In genomic region chr1:26696645-26697440, GRCh38 we compare ENCODE assay signal across 8 cellular contexts. TPM values are rescaled to one million over a fixed set of nuclear protein-coding genes. Genes with fewer than 3 reads are reported as not detected.
DNase-seq lines count a peak whose midpoint lies in the region; ATAC-seq and TF ChIP-seq lines count a peak whose summit lies in the region.

No MANE protein-coding gene starts in this region.

- no peaks in the 10 kb centered on the region for H3K9me3 Mint-ChIP-seq in activated naive CD4-positive, alpha-beta T cell treated with anti-CD3 and anti-CD28 coated beads for 36 hours

- peaks cover 59% of the 10 kb centered on the region for H3K4me1 ChIP-seq in PC-3 (ENCODE audit: insufficient read depth, low read length)
- peaks cover 59% of the 10 kb centered on the region in 2 donors for H3K4me1 ChIP-seq in gastrocnemius medialis

- H3K9ac ChIP-seq in PC-3 (ENCODE audit: low read length) = peak overlapping the region; percentile 89

- CTCF ChIA-PET in PC-3 (lab: Charles Lee) = interaction anchor here (0.6 kb wide), 2 partner anchors 19 to 191 kb away, joined by 4 to 5 read pairs; no protein-coding TSS in a partner anchor
- CTCF ChIA-PET in activated naive CD4-positive, alpha-beta T cell treated with anti-CD3 and anti-CD28 coated beads for 36 hours (lab: Charles Lee) = interaction anchor here (1.0 to 10.2 kb wide), 2 partner anchors 30 to 93 kb away, joined by 3 to 72 read pairs; partner anchors contain the start of gene PIGV

- no peaks in the 10 kb centered on the region for H3K9me3 ChIP-seq in PC-3 (ENCODE audit: low read length)
- no peaks in the 10 kb centered on the region for H3K9me3 ChIP-seq in gastrocnemius medialis

- H4K20me1 ChIP-seq in PC-3 (ENCODE audit: low read length) = peaks cover 37% of the 10 kb centered on the region

- BruUV-seq in PC-3 (replicated peaks; lab: Mats Ljungman, UMichigan) = no TSS peak

- H3K9me2 ChIP-seq in PC-3 (replicated peaks; ENCODE audit: low read length) = no peaks in the 10 kb centered on the region

- ATAC-seq in PC-3 (no peak), left ventricle myocardium superior (no peak), gastrocnemius medialis (no peak), HG03280 (IDR thresholded peaks at IDR 0.05; ENCODE audit: unreplicated experiment) (no peak), HG03095 (IDR thresholded peaks at IDR 0.05; ENCODE audit: unreplicated experiment) (no peak), GM18868 (IDR thresholded peaks at IDR 0.05; ENCODE audit: unreplicated experiment) (no peak)

- peak overlapping the region; percentile 82 for H3K4me2 ChIP-seq in PC-3 (ENCODE audit: low read length)

- H3K4me3 ChIP-seq in PC-3 (ENCODE audit: low read length) (peak overlapping the region; percentile 86), gastrocnemius medialis (peak overlapping the region; percentile 75 to 89 (median 84))

- H3K36me3 ChIP-seq in PC-3 (ENCODE audit: low read depth, low read length) (no peaks in the 10 kb centered on the region), gastrocnemius medialis (no peaks in the 10 kb centered on the region)

- no peaks in the 10 kb centered on the region for H3K27me3 ChIP-seq in PC-3 (ENCODE audit: low read length)
- no peaks in the 10 kb centered on the region for H3K27me3 ChIP-seq in gastrocnemius medialis

- peaks cover 74% of the 10 kb centered on the region for H3K79me2 ChIP-seq in PC-3 (ENCODE audit: low read length)

- in situ Hi-C loops in gastrocnemius medialis (cut with MboI; ENCODE audit: low sequenced_read_pairs in 4 of 4) = loop anchor here in 1 of 4 donors (10.0 kb wide), 1 partner anchor 88 kb away; the partner anchor contains the start of gene PIGV

- H3K27ac ChIP-seq in PC-3 (ENCODE audit: low read length) = peak overlapping the region; percentile 53
- peak overlapping the region; percentile 92 to 95 (median 95) for H3K27ac ChIP-seq in gastrocnemius medialis

- no peaks in the 10 kb centered on the region for H3F3A ChIP-seq in PC-3 (ENCODE audit: low read length, unreplicated experiment)

- no peak overlapping the region for H3K4me3 Mint-ChIP-seq in activated naive CD4-positive, alpha-beta T cell treated with anti-CD3 and anti-CD28 coated beads for 36 hours

- peaks cover 22% of the 10 kb centered on the region for H3K4me1 Mint-ChIP-seq in activated naive CD4-positive, alpha-beta T cell treated with anti-CD3 and anti-CD28 coated beads for 36 hours (ENCODE audit: low read depth)

- TF ChIP-seq POLR2A in gastrocnemius medialis (IDR thresholded peaks at IDR 0.05) = no peak

- peaks cover 6% of the 10 kb centered on the region for H3K36me3 Mint-ChIP-seq in activated naive CD4-positive, alpha-beta T cell treated with anti-CD3 and anti-CD28 coated beads for 36 hours (ENCODE audit: low read depth)

- intact Hi-C loops in PC-3 (cut with micrococcal nuclease) (loop anchor here (5.0 to 10.0 kb wide), 2 partner anchors 55 to 168 kb away; partner anchors contain the start of gene SFN), left ventricle myocardium superior (cut with micrococcal nuclease) (no loop called here), gastrocnemius medialis (cut with DNase I; ENCODE audit: low total_unique reads) (no loop called here)
- intact Hi-C loops in activated naive CD4-positive, alpha-beta T cell treated with anti-CD3 and anti-CD28 coated beads for 36 hours (cut with micrococcal nuclease) = loop anchor here (5.0 kb wide), 1 partner anchor 155 kb away; no protein-coding TSS in a partner anchor

- no peak overlapping the region for H2AFZ ChIP-seq in PC-3 (ENCODE audit: low read length)

- TF ChIP-seq CTCF in GM10266 (IDR thresholded peaks at IDR 0.05; ENCODE audit: control insufficient read depth, insufficient read depth, low read depth, missing control alignments) (no peak), PC-3 (conservative IDR thresholded peaks at IDR 0.05; ENCODE audit: low read depth, low read length) (no peak), gastrocnemius medialis (IDR thresholded peaks at IDR 0.05 in 4 of 5, conservative IDR thresholded peaks at IDR 0.05 in 1 of 5) (no peak)

- DNase-seq in GM10266 (ENCODE audit: extremely low spot score) = peak; percentile 66
- DNase-seq in PC-3 = no peak
- peak; percentile 67 for DNase-seq in activated naive CD4-positive, alpha-beta T cell treated with anti-CD3 and anti-CD28 coated beads for 36 hours
- DNase-seq in left ventricle myocardium superior = peak; percentile 63
- peak in 1 of 2 donors; percentile 19 for DNase-seq in gastrocnemius medialis

- POLR2A ChIA-PET in PC-3 (lab: Charles Lee; ENCODE audit: unreplicated experiment) = interaction anchor here (0.6 kb wide), 1 partner anchor 9 kb away, joined by 4 read pairs; no protein-coding TSS in a partner anchor

- H3K27me3 Mint-ChIP-seq in activated naive CD4-positive, alpha-beta T cell treated with anti-CD3 and anti-CD28 coated beads for 36 hours (ENCODE audit: low read depth) = no peaks in the 10 kb centered on the region

- H3K27ac Mint-ChIP-seq in activated naive CD4-positive, alpha-beta T cell treated with anti-CD3 and anti-CD28 coated beads for 36 hours = peak overlapping the region; percentile 80

RNA-seq across cellular contexts. Expression of gene ARID1A, which starts 1.0 kb away (rescaled TPM):
- total RNA-seq in PC-3 (2014; rRNA removed) = 43.8 and 78.0 TPM in 2 replicates
- 10 to 100 TPM; 65.0 to 65.9 TPM for total RNA-seq in activated naive CD4-positive, alpha-beta T cell treated with anti-CD3 and anti-CD28 coated beads for 36 hours
- total RNA-seq in left ventricle myocardium superior = 31.4 TPM
- 10 to 100 TPM; 22.3 to 51.0 (median 35.0) TPM for total RNA-seq in gastrocnemius medialis

Comparison
In these comparisons a context has a peak if more than half of its experiments do, and no peak if none do; other contexts are left out.
1. intact Hi-C loops: an anchor here in PC-3 (5.0 to 10.0 kb wide) and activated naive CD4-positive, alpha-beta T cell treated with anti-CD3 and anti-CD28 coated beads for 36 hours (5.0 kb wide); none called in left ventricle myocardium superior and gastrocnemius medialis.